In genomic region chr2:136985044-136985443, GRCh38 we compare ENCODE assay signal across 23 cellular contexts.
DNase-seq lines count a peak whose midpoint lies in the region; ATAC-seq lines count a peak whose summit lies in the region.
"Had no signal": no experiment of that assay in that cellular context is flagged by ENCODE, and none has a peak within 500 bp of the region (broad histone marks: within the 10 kb centered on the region; RNA-seq: fewer than 3 reads in every experiment).

No MANE protein-coding gene starts in this region.

- intact Hi-C loops in left colon (cut with DNase I, micrococcal nuclease): no loop called here

- ATAC-seq in left colon (peak; percentile 48), GM19467 (IDR thresholded peaks at IDR 0.05; ENCODE audit: unreplicated experiment) (no peak), GM21528 (IDR thresholded peaks at IDR 0.05; ENCODE audit: low FRiP score, unreplicated experiment) (no peak)
- ATAC-seq: activated T-helper 17 cell treated with anti-CD3 and anti-CD28 coated beads, Interleukin-2, amount 50 U/mL, for 72 hours had no signal

- DNase-seq in DMS 273 (lab: John Stamatoyannopoulos, UW; ENCODE audit: unreplicated experiment): peak; percentile 1
- no peak for DNase-seq in DMS 273 treated with DMSO at 0.1 percent for 48 hours (lab: John Stamatoyannopoulos, UW)
- DNase-seq in astrocyte of the hippocampus (ENCODE audit: low read depth, low spot score): peak; percentile 49
- no peak for DNase-seq in left colon
- peak; percentile 6 for DNase-seq in stromal cell of bone marrow (ENCODE audit: low read depth)
- DNase-seq in activated CD4-positive, CD25-positive, alpha-beta regulatory T cell treated with anti-CD3 and anti-CD28 coated beads, Interleukin-2, amount 50 U/mL, for 72 hours: no peak
- DNase-seq: activated CD4-positive, alpha-beta T cell treated with anti-CD3 and anti-CD28 coated beads for 4 hours; activated naive CD4-positive, alpha-beta T cell treated with anti-CD3 and anti-CD28 coated beads, Interleukin-2, amount 50 U/mL, for 16 hours; DND-41; Kasumi-1; left ventricle myocardium inferior; naive B cell; NCI-H1436; NCI-H2107; NCI-H446 treated with DMSO at 0.1 percent for 48 hours; RPMI8226; SJCRH30; stimulated activated CD4-positive, alpha-beta T cell treated with anti-CD3 and anti-CD28 coated beads, Interleukin-15, amount 100 ng/mL, for 24 hours; substantia nigra; T-helper 9 cell had no signal

Comparison
In these comparisons a context has a peak if more than half of its experiments do, and no peak if none do; other contexts are left out.
1. DNase-seq: peak in DMS 273 (single experiment), astrocyte of the hippocampus (single experiment) and stromal cell of bone marrow (single experiment); none in DMS 273 treated with DMSO at 0.1 percent for 48 hours (single experiment), left colon (0 of 2) and activated CD4-positive, CD25-positive, alpha-beta regulatory T cell treated with anti-CD3 and anti-CD28 coated beads, Interleukin-2, amount 50 U/mL, for 72 hours (single experiment).